In genomic region chr17:22703204-22703603, GRCh38 we compare ENCODE assay signal across 27 cellular contexts.
DNase-seq lines count a peak whose midpoint lies in the region; ATAC-seq, FAIRE-seq and TF ChIP-seq lines count a peak whose summit lies in the region.
"Had no signal": no experiment of that assay in that cellular context is flagged by ENCODE, and none has a peak within 500 bp of the region (broad histone marks: within the 10 kb centered on the region; RNA-seq: fewer than 3 reads in every experiment).

No MANE protein-coding gene starts in this region.

- no peaks in the 10 kb centered on the region for H4K20me1 ChIP-seq in SK-N-SH (ENCODE audit: insufficient read depth)

- TF ChIP-seq RAD21 in SK-N-SH (IDR thresholded peaks at IDR 0.05; ENCODE audit: low read length), result no peak

- TF ChIP-seq CTCF in SK-N-SH (IDR thresholded peaks at IDR 0.05), result peak; percentile 11; the same call in 1 of the 2 replicates

- H3K4me3 ChIP-seq in SK-N-SH (ENCODE audit: low read depth in 2 of 2, low read length in 1 of 2), result no peak overlapping the region
- H3K4me3 ChIP-seq: A549, stomach, upper lobe of left lung had no signal

- no peak overlapping the region for H3K9ac ChIP-seq in SK-N-SH

- H3K27ac ChIP-seq in SK-N-SH (ENCODE audit: low read depth in 2 of 2, low read length in 1 of 2), result no peak overlapping the region
- H3K27ac ChIP-seq: A549, stomach, upper lobe of left lung had no signal

- no peak overlapping the region; the same call in 1 of the 2 replicates for H3K4me2 ChIP-seq in SK-N-SH

- TF ChIP-seq EP300 in SK-N-SH (IDR thresholded peaks at IDR 0.05; ENCODE audit: borderline replicate concordance in 1 of 2, low read depth in 1 of 2, low read length in 1 of 2), result no peak

- CTCF ChIA-PET in SK-N-SH (lab: Yijun Ruan, JAX), result interaction anchor here (1.1 to 1.8 kb wide), 2 partner anchors 23 kb away, joined by 4 to 8 read pairs; no protein-coding TSS in a partner anchor

- H3K9me2 ChIP-seq in SK-N-SH, result no peaks in the 10 kb centered on the region

- no peaks in the 10 kb centered on the region for H3K79me2 ChIP-seq in SK-N-SH (ENCODE audit: insufficient read depth)

- no peaks in the 10 kb centered on the region for H3K9me3 ChIP-seq in SK-N-SH
- H3K9me3 ChIP-seq: A549 had no signal

- no peak overlapping the region for H2AFZ ChIP-seq in SK-N-SH (ENCODE audit: low read depth)

- POLR2A ChIA-PET in SK-N-SH (lab: Yijun Ruan, JAX), result no interaction called here

- 24% methylated on average over 8 of the region's 14 CpGs for WGBS in SK-N-SH (ENCODE audit: low lambda C conversion rate)

- H3K36me3 ChIP-seq in SK-N-SH (replicated peaks in 1 of 2; ENCODE audit: control insufficient read depth in 1 of 2, insufficient read depth in 2 of 2, low read length in 1 of 2), result no peaks in the 10 kb centered on the region
- H3K36me3 ChIP-seq: stomach, upper lobe of left lung had no signal

- no peaks in the 10 kb centered on the region; a peak in 1 of 4 replicates for H3K4me1 ChIP-seq in SK-N-SH (ENCODE audit: control insufficient read depth in 1 of 2, insufficient read depth in 2 of 2, low read depth in 1 of 2, low read length in 1 of 2)
- H3K4me1 ChIP-seq: A549, stomach, upper lobe of left lung had no signal

- H3K27me3 ChIP-seq in SK-N-SH (ENCODE audit: insufficient read depth), result peaks cover 5% of the 10 kb centered on the region; the same call in 1 of the 2 replicates
- H3K27me3 ChIP-seq: upper lobe of left lung had no signal

- ATAC-seq in HG02623 (IDR thresholded peaks at IDR 0.05; ENCODE audit: unreplicated experiment), result no peak
- ATAC-seq in HG03469 (IDR thresholded peaks at IDR 0.05; ENCODE audit: unreplicated experiment), result no peak
- ATAC-seq: esophagus mucosa; naive thymus-derived CD8-positive, alpha-beta T cell; WTC11 had no signal

- DNase-seq in NCI-H748 (lab: John Stamatoyannopoulos, UW; ENCODE audit: unreplicated experiment), result peak; percentile 19
- DNase-seq in NCI-H748 treated with DMSO at 0.1 percent for 48 hours (lab: John Stamatoyannopoulos, UW), result no peak
- peak; percentile 16 for DNase-seq in KBM-7
- peak; percentile 58 for DNase-seq in SK-N-SH
- peak; percentile 71 for DNase-seq in urothelium cell line (ENCODE audit: low spot score)
- DNase-seq in ecto neural progenitor cell (ENCODE audit: low spot score), result no peak
- DNase-seq: activated CD4-positive, alpha-beta memory T cell treated with anti-CD3 and anti-CD28 coated beads, Interleukin-2, amount 10 ng/mL, durations not matched to agents 7 days and 5 days; activated naive CD4-positive, alpha-beta T cell treated with anti-CD3 and anti-CD28 coated beads for 36 hours; activated T-cell treated with anti-CD3 and anti-CD28 coated beads, Interleukin-2, amount 50 U/mL, for 24 hours; aorta; C1 segment of cervical spinal cord; DMS153; effector CD8-positive, alpha-beta T cell; mesenchymal stem cell; naive thymus-derived CD8-positive, alpha-beta T cell; NCI-H1436; NCI-H446 treated with DMSO at 0.1 percent for 48 hours; SIG-M5; stimulated activated CD4-positive, alpha-beta T cell treated with anti-CD3 and anti-CD28 coated beads, Interleukin-2, amount 100 ng/mL, for 48 hours; stomach had no signal

- no peak for FAIRE-seq in urothelium cell line (lab: Jason Lieb, UNC)
- FAIRE-seq: A549, GM18507 had no signal

- in situ Hi-C loops in KBM-7 (cut with MboI; ENCODE audit: low pct_unique_long_range_greater_than_20kb, low sequenced_read_pairs), result no loop called here

- H3F3A ChIP-seq in SK-N-SH (replicated peaks; ENCODE audit: insufficient read depth), result no peaks in the 10 kb centered on the region

TF ChIP-seq in SK-N-SH, 30 proteins besides CTCF, POLR2A, EP300 and RAD21:
- TF ChIP-seq USF2 (IDR thresholded peaks at IDR 0.05; ENCODE audit: borderline replicate concordance, low read depth, low read length), result no peak
- TF ChIP-seq ZBTB33 (IDR thresholded peaks at IDR 0.05; ENCODE audit: borderline replicate concordance, low read depth), result no peak

Comparison
In these comparisons a context has a peak if more than half of its experiments do, and no peak if none do; other contexts are left out.
1. DNase-seq: peak in NCI-H748 (single experiment), KBM-7 (single experiment), SK-N-SH (single experiment) and urothelium cell line (single experiment); none in NCI-H748 treated with DMSO at 0.1 percent for 48 hours (single experiment) and ecto neural progenitor cell (single experiment).